ENCODE assay signal across 24 cellular contexts in genomic region chr6:84197708-84198107, GRCh38. TPM values are rescaled to one million over a fixed set of nuclear protein-coding genes. Genes with fewer than 3 reads are reported as not detected.
DNase-seq lines count a peak whose midpoint lies in the region; ATAC-seq and TF ChIP-seq lines count a peak whose summit lies in the region.
"Had no signal": no experiment of that assay in that cellular context is flagged by ENCODE, and none has a peak within 500 bp of the region (broad histone marks: within the 10 kb centered on the region; RNA-seq: fewer than 3 reads in every experiment).

No MANE protein-coding gene starts in this region.

- H3K9ac ChIP-seq in OCI-LY3 (ENCODE audit: low read length) = no peak overlapping the region

- H3K4me1 ChIP-seq in OCI-LY3 (ENCODE audit: low read length) = no peaks in the 10 kb centered on the region
- H3K4me1 ChIP-seq: colonic mucosa, gastrocnemius medialis had no signal

- no peaks in the 10 kb centered on the region for H3K9me3 ChIP-seq in OCI-LY3 (ENCODE audit: insufficient read depth, low read length)
- H3K9me3 ChIP-seq: colonic mucosa, gastrocnemius medialis, MG63, mucosa of descending colon, neutrophil had no signal

- no peak overlapping the region for H3K4me3 ChIP-seq in OCI-LY3 (ENCODE audit: low read length)
- H3K4me3 ChIP-seq: colonic mucosa, gastrocnemius medialis, MG63, mucosa of descending colon, PC-9 had no signal

- no peaks in the 10 kb centered on the region for H4K20me1 ChIP-seq in OCI-LY3 (ENCODE audit: insufficient read depth, low read length)

- H2AFZ ChIP-seq in OCI-LY3 (ENCODE audit: low read depth, low read length) = no peak overlapping the region
- H2AFZ ChIP-seq: PC-9 had no signal

- TF ChIP-seq CTCF in OCI-LY3 (IDR thresholded peaks at IDR 0.05; ENCODE audit: low read depth, low read length) = peak; percentile 19; the same call in 1 of the 2 replicates
- peak; percentile 76 for TF ChIP-seq CTCF in chondrocyte (IDR thresholded peaks at IDR 0.05)
- peak; percentile 31 for TF ChIP-seq CTCF in nephron progenitor cell (IDR thresholded peaks at IDR 0.05)

- H3K79me2 ChIP-seq in OCI-LY3 (ENCODE audit: low read length) = no peaks in the 10 kb centered on the region

- DNase-seq in DMS 273 (lab: John Stamatoyannopoulos, UW; ENCODE audit: unreplicated experiment) = peak; percentile 48
- DNase-seq in DMS 273 treated with DMSO at 0.1 percent for 48 hours (lab: John Stamatoyannopoulos, UW) = no peak
- no peak for DNase-seq in chondrocyte (ENCODE audit: low spot score)
- DNase-seq in nephron progenitor cell = no peak
- no peak for DNase-seq in GDM1 (lab: John Stamatoyannopoulos, UW)
- DNase-seq in activated CD4-positive, alpha-beta T cell treated with anti-CD3 and anti-CD28 coated beads, Interleukin-2, amount 10 ng/mL, durations not matched to agents 24 days and 14 days = no peak
- DNase-seq: activated CD4-positive, alpha-beta T cell treated with anti-CD3 and anti-CD28 coated beads, Interleukin-2, amount 50 U/mL, for 1 hour; activated naive CD4-positive, alpha-beta T cell treated with Interleukin-2 at 50 U/mL for 16 hours; anterior cingulate cortex; colonic mucosa; gastrocnemius medialis; left cardiac atrium; MG63; mucosa of descending colon; NCI-H2029; NCI-H69; PC-9; right cardiac atrium; stimulated activated naive B cell treated with anti-CD40 and anti-IgM and Interleukin-4, amounts not matched to agents 10 μg/mL and 1 μg/mL and 100 μg/mL, for 72 hours; T-helper 9 cell had no signal

- H3K27ac ChIP-seq in OCI-LY3 (ENCODE audit: low read length) = no peak overlapping the region
- H3K27ac ChIP-seq: 22Rv1, colonic mucosa, gastrocnemius medialis, neutrophil, PC-9 had no signal

- H3K4me2 ChIP-seq in OCI-LY3 (ENCODE audit: low read length) = no peak overlapping the region
- H3K4me2 ChIP-seq: PC-9 had no signal

- ATAC-seq in HG02678 (IDR thresholded peaks at IDR 0.05; ENCODE audit: unreplicated experiment) = no peak
- ATAC-seq: gastrocnemius medialis; left cardiac atrium; mucosa of descending colon; right cardiac atrium; stimulated activated naive B cell treated with anti-CD40 and anti-IgM and Interleukin-4, amounts not matched to agents 10 μg/mL and 1 μg/mL and 100 μg/mL, for 72 hours had no signal

- H3K27me3 ChIP-seq in OCI-LY3 (ENCODE audit: low read depth, low read length) = no peaks in the 10 kb centered on the region
- H3K27me3 ChIP-seq: colonic mucosa, gastrocnemius medialis, MG63, neutrophil had no signal

- H3K9me3 Mint-ChIP-seq in chondrocyte (ENCODE audit: low read depth) (no peaks in the 10 kb centered on the region), nephron progenitor cell (no peaks in the 10 kb centered on the region)
- H3K9me3 Mint-ChIP-seq in activated CD4-positive, alpha-beta T cell treated with anti-CD3 and anti-CD28 coated beads, Interleukin-2, amount 10 ng/mL, durations not matched to agents 24 days and 14 days = no peaks in the 10 kb centered on the region

- H3K27me3 Mint-ChIP-seq in chondrocyte (ENCODE audit: low read depth) (no peaks in the 10 kb centered on the region), nephron progenitor cell (ENCODE audit: low read depth, poor library complexity) (no peaks in the 10 kb centered on the region)
- no peaks in the 10 kb centered on the region for H3K27me3 Mint-ChIP-seq in activated CD4-positive, alpha-beta T cell treated with anti-CD3 and anti-CD28 coated beads, Interleukin-2, amount 10 ng/mL, durations not matched to agents 24 days and 14 days
- H3K27me3 Mint-ChIP-seq: stimulated activated naive B cell treated with anti-CD40 and anti-IgM and Interleukin-4, amounts not matched to agents 10 μg/mL and 1 μg/mL and 100 μg/mL, for 72 hours had no signal

- H3K4me1 Mint-ChIP-seq in chondrocyte (ENCODE audit: low read depth) (peaks cover 21% of the 10 kb centered on the region), nephron progenitor cell (no peaks in the 10 kb centered on the region)
- H3K4me1 Mint-ChIP-seq in activated CD4-positive, alpha-beta T cell treated with anti-CD3 and anti-CD28 coated beads, Interleukin-2, amount 10 ng/mL, durations not matched to agents 24 days and 14 days = no peaks in the 10 kb centered on the region
- H3K4me1 Mint-ChIP-seq: stimulated activated naive B cell treated with anti-CD40 and anti-IgM and Interleukin-4, amounts not matched to agents 10 μg/mL and 1 μg/mL and 100 μg/mL, for 72 hours had no signal

- H3K36me3 Mint-ChIP-seq in chondrocyte (ENCODE audit: low read depth) (peaks cover 14% of the 10 kb centered on the region), nephron progenitor cell (ENCODE audit: low read depth) (peaks cover 59% of the 10 kb centered on the region)
- H3K36me3 Mint-ChIP-seq in activated CD4-positive, alpha-beta T cell treated with anti-CD3 and anti-CD28 coated beads, Interleukin-2, amount 10 ng/mL, durations not matched to agents 24 days and 14 days (ENCODE audit: low read depth) = peaks cover 17% of the 10 kb centered on the region

- intact Hi-C loops in activated CD4-positive, alpha-beta T cell treated with anti-CD3 and anti-CD28 coated beads, Interleukin-2, amount 10 ng/mL, durations not matched to agents 24 days and 14 days (cut with micrococcal nuclease) = no loop called here

- H3K36me3 ChIP-seq in OCI-LY3 (replicated peaks; ENCODE audit: low read depth, low read length) = peaks cover 15% of the 10 kb centered on the region
- H3K36me3 ChIP-seq: colonic mucosa had no signal

- H3K4me3 Mint-ChIP-seq in chondrocyte (ENCODE audit: unreplicated experiment) = no peak overlapping the region
- no peak overlapping the region for H3K4me3 Mint-ChIP-seq in nephron progenitor cell
- no peak overlapping the region for H3K4me3 Mint-ChIP-seq in activated CD4-positive, alpha-beta T cell treated with anti-CD3 and anti-CD28 coated beads, Interleukin-2, amount 10 ng/mL, durations not matched to agents 24 days and 14 days
- H3K4me3 Mint-ChIP-seq: stimulated activated naive B cell treated with anti-CD40 and anti-IgM and Interleukin-4, amounts not matched to agents 10 μg/mL and 1 μg/mL and 100 μg/mL, for 72 hours had no signal

- no peak overlapping the region for H3K27ac Mint-ChIP-seq in chondrocyte (ENCODE audit: unreplicated experiment)
- H3K27ac Mint-ChIP-seq in nephron progenitor cell = no peak overlapping the region
- no peak overlapping the region for H3K27ac Mint-ChIP-seq in activated CD4-positive, alpha-beta T cell treated with anti-CD3 and anti-CD28 coated beads, Interleukin-2, amount 10 ng/mL, durations not matched to agents 24 days and 14 days
- H3K27ac Mint-ChIP-seq: stimulated activated naive B cell treated with anti-CD40 and anti-IgM and Interleukin-4, amounts not matched to agents 10 μg/mL and 1 μg/mL and 100 μg/mL, for 72 hours had no signal

RNA-seq across cellular contexts. Expression of gene CEP162, which starts 29.7 kb away (rescaled TPM):
- total RNA-seq in chondrocyte = 4.5 to 10.1 TPM (median 5.1 TPM) in 3 replicates
- total RNA-seq in activated CD4-positive, alpha-beta T cell treated with anti-CD3 and anti-CD28 coated beads, Interleukin-2, amount 10 ng/mL, durations not matched to agents 24 days and 14 days = 3.5 and 4.0 TPM in 2 replicates

Comparison
In these comparisons a context has a peak if more than half of its experiments do, and no peak if none do; other contexts are left out.
1. CTCF ChIP-seq: peak in every context shown above with its lines; median percentile 76 in chondrocyte; 31 in nephron progenitor cell; 19 in OCI-LY3.